Comparison of ENCODE assay signal across 14 cellular contexts in the genomic region with DNA sequence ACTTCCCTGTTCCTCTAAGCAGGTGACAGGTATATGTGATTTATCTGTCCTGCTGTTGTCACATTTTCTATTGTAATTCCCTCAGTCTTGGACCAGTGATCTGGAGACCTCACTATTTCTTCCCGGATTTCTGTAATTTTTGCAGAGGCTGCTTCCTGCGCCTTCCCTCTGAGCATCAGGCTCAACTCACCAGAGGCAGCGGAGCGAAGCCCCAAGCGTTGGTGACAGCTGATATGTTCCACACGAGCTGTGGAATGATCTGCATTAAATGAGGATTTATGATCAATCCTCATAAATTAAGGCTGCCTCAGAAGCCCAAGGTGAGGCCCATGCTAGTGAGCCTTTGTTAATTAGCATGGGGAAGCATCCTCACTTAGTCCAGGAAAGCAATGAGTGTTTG.
"Had no signal": no experiment of that assay in that cellular context is flagged by ENCODE, and none has a peak within 500 bp of the region (broad histone marks: within the 10 kb centered on the region; RNA-seq: fewer than 3 reads in every experiment).

No MANE protein-coding gene starts in this region.

- ATAC-seq: foreskin keratinocyte; left cardiac atrium; naive thymus-derived CD4-positive, alpha-beta T cell; stimulated activated naive CD8-positive, alpha-beta T cell treated with anti-CD3 and anti-CD28 coated beads, Interleukin-15, Interleukin-2, amounts not matched to agents 100 U/mL and 50 U/mL, for 24 hours had no signal

- H3K27me3 ChIP-seq: ovary, right atrium auricular region, transverse colon had no signal

- H3K4me3 Mint-ChIP-seq: dendritic cell treated with granulocyte-macrophage colony-stimulating factor and Interleukin-4, amounts not matched to agents 40 ng/mL and 50 ng/mL, for 4 days; immature natural killer cell; naive thymus-derived CD4-positive, alpha-beta T cell; neural crest cell had no signal

- H3K36me3 Mint-ChIP-seq: immature natural killer cell; naive thymus-derived CD4-positive, alpha-beta T cell had no signal

- H3K36me3 ChIP-seq: ovary, right atrium auricular region, transverse colon had no signal

- H3K27ac Mint-ChIP-seq: dendritic cell treated with granulocyte-macrophage colony-stimulating factor and Interleukin-4, amounts not matched to agents 40 ng/mL and 50 ng/mL, for 4 days; immature natural killer cell; naive thymus-derived CD4-positive, alpha-beta T cell had no signal

- H3K9me3 ChIP-seq: ovary, right atrium auricular region, transverse colon had no signal

- DNase-seq: erythroblast; foreskin keratinocyte; immature natural killer cell; left cardiac atrium; mammary epithelial cell; naive thymus-derived CD4-positive, alpha-beta T cell; stimulated activated CD4-positive, alpha-beta T cell treated with anti-CD3 and anti-CD28 coated beads, Interleukin-2, amount 100 ng/mL, for 48 hours; stimulated activated naive CD8-positive, alpha-beta T cell treated with anti-CD3 and anti-CD28 coated beads, Interleukin-15, Interleukin-2, amounts not matched to agents 100 U/mL and 50 U/mL, for 24 hours; transverse colon had no signal

- H3K4me3 ChIP-seq: ovary, right atrium auricular region, smooth muscle cell, transverse colon had no signal

- H3K4me1 ChIP-seq: foreskin keratinocyte had no signal

- H3K27ac ChIP-seq: foreskin keratinocyte, ovary, right atrium auricular region, transverse colon had no signal

- H3K4me1 Mint-ChIP-seq: immature natural killer cell had no signal

- H3K9me3 Mint-ChIP-seq: dendritic cell treated with granulocyte-macrophage colony-stimulating factor and Interleukin-4, amounts not matched to agents 40 ng/mL and 50 ng/mL, for 4 days; immature natural killer cell; naive thymus-derived CD4-positive, alpha-beta T cell; neural crest cell had no signal
